15 cellular contexts compared by ENCODE assay signal in the genomic region with DNA sequence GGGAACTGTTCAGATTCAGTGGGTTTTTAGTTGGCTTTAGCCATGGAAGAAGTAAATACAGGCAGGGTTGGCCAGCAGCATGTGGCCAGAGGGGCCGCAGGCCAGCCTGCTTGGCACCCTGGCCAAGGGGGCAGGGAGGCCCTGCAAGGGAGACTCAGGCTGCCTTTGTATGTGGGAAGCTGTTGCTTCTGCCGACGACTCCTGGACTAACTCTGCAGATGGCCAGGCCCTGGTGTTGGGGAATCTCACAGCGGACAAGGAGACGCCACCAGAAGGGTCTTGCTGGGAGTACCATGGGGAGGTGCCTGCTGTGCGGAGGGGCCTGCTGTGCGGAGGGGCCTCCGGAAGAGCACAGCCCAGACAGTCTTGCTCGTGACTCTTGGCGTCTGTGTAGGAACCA. TPM values are rescaled to one million over a fixed set of nuclear protein-coding genes. Genes with fewer than 3 reads are reported as not detected.
DNase-seq lines count a peak whose midpoint lies in the region; ATAC-seq, FAIRE-seq and TF ChIP-seq lines count a peak whose summit lies in the region.
"Had no signal": no experiment of that assay in that cellular context is flagged by ENCODE, and none has a peak within 500 bp of the region (broad histone marks: within the 10 kb centered on the region; RNA-seq: fewer than 3 reads in every experiment).

No MANE protein-coding gene starts in this region.

- peaks cover 30% of the 10 kb centered on the region for H3K4me1 ChIP-seq in mesenchymal stem cell (ENCODE audit: control insufficient read depth, insufficient read depth, low read depth, low read length)
- H3K4me1 ChIP-seq: ascending aorta had no signal

- no peak overlapping the region for H2BK15ac ChIP-seq in mesenchymal stem cell (ENCODE audit: low read depth, poor library complexity, severe bottlenecking)

- H3K4me3 Mint-ChIP-seq in T-helper 17 cell, result no peak overlapping the region

- no peaks in the 10 kb centered on the region for H3K27me3 ChIP-seq in mesenchymal stem cell (ENCODE audit: control insufficient read depth in 1 of 2, insufficient read depth in 1 of 2, low read length in 2 of 2)
- H3K27me3 ChIP-seq: ascending aorta had no signal

- no peak overlapping the region for H3K23ac ChIP-seq in mesenchymal stem cell (ENCODE audit: low read length in 2 of 2)

- peaks cover 3% of the 10 kb centered on the region for H3K36me3 Mint-ChIP-seq in T-helper 17 cell (ENCODE audit: low read depth)

- peaks cover 3% of the 10 kb centered on the region for H3K4me1 Mint-ChIP-seq in T-helper 17 cell

- H2BK12ac ChIP-seq in mesenchymal stem cell (ENCODE audit: low read length in 2 of 2), result no peak overlapping the region

- DNase-seq in activated gamma-delta T cell treated with Interleukin-2 at 50 U/mL for 16 hours, result peak; percentile 1
- DNase-seq in activated gamma-delta T cell (lab: John Stamatoyannopoulos, UW), result no peak
- DNase-seq in fibroblast of gingiva (ENCODE audit: low read depth), result peak; percentile 25
- no peak for DNase-seq in mesenchymal stem cell
- DNase-seq in substantia nigra (lab: John Stamatoyannopoulos, UW), result peak in 25 of 49 donors; percentile 20 to 67 (median 45)
- DNase-seq in T-helper 17 cell, result no peak
- no peak for DNase-seq in D721Med (ENCODE audit: insufficient read length, low spot score)
- DNase-seq: activated CD4-positive, CD25-positive, alpha-beta regulatory T cell; NCI-H2227 treated with DMSO at 0.1 percent for 48 hours; SK-N-SH had no signal

- no peak overlapping the region for H3K4ac ChIP-seq in mesenchymal stem cell (ENCODE audit: low read depth in 1 of 2, low read length in 2 of 2)

- no peak overlapping the region for H3K9ac ChIP-seq in mesenchymal stem cell (ENCODE audit: low read length)
- H3K9ac ChIP-seq: SK-N-SH had no signal

- H3K9me3 ChIP-seq in mesenchymal stem cell (ENCODE audit: control insufficient read depth, low read length) (no peaks in the 10 kb centered on the region), T-helper 17 cell (ENCODE audit: control insufficient read depth, low read length, poor library complexity, severe bottlenecking) (no peaks in the 10 kb centered on the region)
- H3K9me3 ChIP-seq: ascending aorta, SK-N-SH, thoracic aorta had no signal

- no peak overlapping the region for H3K14ac ChIP-seq in mesenchymal stem cell (ENCODE audit: low read length in 2 of 2)

- H3K27me3 Mint-ChIP-seq in T-helper 17 cell, result no peaks in the 10 kb centered on the region

- no peak overlapping the region for H4K91ac ChIP-seq in mesenchymal stem cell (ENCODE audit: low read length)

- no peak overlapping the region for H2AFZ ChIP-seq in mesenchymal stem cell (ENCODE audit: low read depth, low read length)

- no peak for FAIRE-seq in D721Med (lab: Jason Lieb, UNC)
- FAIRE-seq: H1 had no signal

- H2BK5ac ChIP-seq in mesenchymal stem cell (ENCODE audit: low read depth, low read length, poor library complexity, severe bottlenecking), result no peak overlapping the region

- H2BK120ac ChIP-seq in mesenchymal stem cell (ENCODE audit: low read depth, low read length), result no peak overlapping the region

- WGBS in mesenchymal stem cell, result 95% methylated on average over 10 of the region's 10 CpGs

- H3K79me1 ChIP-seq in mesenchymal stem cell (replicated peaks; ENCODE audit: low read length, poor library complexity, severe bottlenecking), result peaks cover 49% of the 10 kb centered on the region

- peak overlapping the region; percentile 28 for H3K27ac ChIP-seq in mesenchymal stem cell (ENCODE audit: low read length, poor library complexity, severe bottlenecking)
- peak overlapping the region; percentile 63 for H3K27ac ChIP-seq in substantia nigra (ENCODE audit: low read depth, low read length, poor library complexity, severe bottlenecking)
- H3K27ac ChIP-seq: ascending aorta, thoracic aorta had no signal

- no peak overlapping the region for H3K18ac ChIP-seq in mesenchymal stem cell (ENCODE audit: low read depth in 1 of 2, low read length in 2 of 2)

- H3K36me3 ChIP-seq in mesenchymal stem cell (ENCODE audit: control insufficient read depth in 1 of 2, insufficient read depth in 2 of 2, low read depth in 1 of 2, low read length in 2 of 2), result peaks cover 89 to 91% of the 10 kb centered on the region in 2 experiments

- no peak for TF ChIP-seq CTCF in D721Med (IDR thresholded peaks at IDR 0.05; ENCODE audit: insufficient read depth, missing control alignments)

- ATAC-seq in GM18858 (IDR thresholded peaks at IDR 0.05; ENCODE audit: unreplicated experiment) (no peak), T-helper 17 cell (no peak)

- H3K4me2 ChIP-seq in mesenchymal stem cell (ENCODE audit: low read length, poor library complexity, severe bottlenecking), result no peak overlapping the region
- H3K4me2 ChIP-seq: SK-N-SH had no signal

- no peak overlapping the region for H3K27ac Mint-ChIP-seq in T-helper 17 cell

- no peak overlapping the region for H3K4me3 ChIP-seq in mesenchymal stem cell (ENCODE audit: insufficient read depth in 1 of 2, low read depth in 1 of 2, low read length in 2 of 2)
- H3K4me3 ChIP-seq: ascending aorta, skin epidermis, thoracic aorta had no signal

- H4K8ac ChIP-seq in mesenchymal stem cell (ENCODE audit: low read length), result no peak overlapping the region

- H2AK5ac ChIP-seq in mesenchymal stem cell (ENCODE audit: low read length, severe bottlenecking), result peak overlapping the region; percentile 27

RNA-seq across cellular contexts. Expression of gene PYGB, which starts 25.2 kb away (rescaled TPM):
- 50.3 TPM for polyA plus RNA-seq in mesenchymal stem cell (2013, experiment 1 of 2)
- polyA plus RNA-seq in mesenchymal stem cell (2013, experiment 2 of 2), result 48.3 TPM
- 10 to 100 TPM; 28.6 to 53.1 TPM for total RNA-seq in T-helper 17 cell

Comparison
In these comparisons a context has a peak if more than half of its experiments do, and no peak if none do; other contexts are left out.
1. DNase-seq: peak in activated gamma-delta T cell treated with Interleukin-2 at 50 U/mL for 16 hours (single experiment), fibroblast of gingiva (single experiment) and substantia nigra (25 of 49); none in activated gamma-delta T cell (single experiment), mesenchymal stem cell (single experiment), T-helper 17 cell (0 of 3) and D721Med (single experiment).